In the genomic region with DNA sequence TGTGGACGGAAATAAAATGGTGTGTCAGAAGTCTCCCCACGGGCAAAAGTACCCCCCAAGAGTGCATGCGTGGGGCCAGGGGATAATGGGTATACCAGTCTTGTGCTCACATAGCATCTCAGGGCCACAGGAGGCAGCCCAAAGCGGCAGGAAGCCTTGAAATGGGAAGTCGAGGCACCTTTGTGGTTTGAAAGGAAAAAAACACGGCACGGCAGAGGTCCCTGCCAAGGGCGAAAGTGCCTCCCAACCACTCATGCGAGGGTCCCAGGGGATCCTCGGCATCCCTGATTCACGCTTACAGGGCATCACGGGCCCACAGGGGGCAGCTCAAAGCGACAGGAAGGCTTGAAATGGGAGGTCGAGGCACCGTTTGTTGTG, we compare ENCODE assay signal across 19 cellular contexts.
DNase-seq lines count a peak whose midpoint lies in the region; ATAC-seq, FAIRE-seq and TF ChIP-seq lines count a peak whose summit lies in the region.
"Had no signal": no experiment of that assay in that cellular context is flagged by ENCODE, and none has a peak within 500 bp of the region (broad histone marks: within the 10 kb centered on the region; RNA-seq: fewer than 3 reads in every experiment).

No MANE protein-coding gene starts in this region.

- in situ Hi-C loops in GM13976 (cut with MboI; ENCODE audit: low sequenced_read_pairs, unreplicated experiment): no loop called here

- no peaks in the 10 kb centered on the region for H3K27me3 ChIP-seq in subcutaneous abdominal adipose tissue (ENCODE audit: control insufficient read depth in 5 of 5, insufficient read depth in 4 of 5, low read length in 5 of 5)
- H3K27me3 ChIP-seq in foreskin keratinocyte: no peaks in the 10 kb centered on the region

- FAIRE-seq in kidney (lab: Jason Lieb, UNC): no peak
- FAIRE-seq: D721Med, G401.6, GM19239 had no signal

- ATAC-seq in Right ventricle myocardium superior (ENCODE audit: poor library complexity) (no peak), foreskin keratinocyte (no peak)

- H3K4me3 ChIP-seq in kidney (ENCODE audit: low read length in 2 of 2): no peak overlapping the region
- H3K4me3 ChIP-seq in subcutaneous abdominal adipose tissue (ENCODE audit: low read depth in 1 of 5, low read length in 5 of 5): peak overlapping the region in 3 of 5 donors; percentile 27 to 30 (median 29)
- H3K4me3 ChIP-seq: HAP-1 had no signal

- H3K4me1 ChIP-seq in kidney (ENCODE audit: control insufficient read depth in 1 of 2, insufficient read depth in 1 of 2, low read depth in 1 of 2, low read length in 2 of 2): no peaks in the 10 kb centered on the region
- H3K4me1 ChIP-seq in subcutaneous abdominal adipose tissue (ENCODE audit: control insufficient read depth in 5 of 5, insufficient read depth in 5 of 5, low read length in 5 of 5): no peaks in the 10 kb centered on the region
- no peaks in the 10 kb centered on the region for H3K4me1 ChIP-seq in foreskin keratinocyte
- H3K4me1 ChIP-seq: HAP-1 had no signal

- DNase-seq in cardiac septum (ENCODE audit: low spot score) (peak; percentile 44), Right ventricle myocardium superior (no peak), GM13976 (ENCODE audit: low spot score) (peak; percentile 4), kidney (peak; percentile 26), foreskin keratinocyte (no peak), kidney glomerular epithelial cell (lab: John Stamatoyannopoulos, UW) (no peak), dedifferentiated amniotic fluid mesenchymal stem cell (ENCODE audit: extremely low spot score) (no peak)
- DNase-seq: ACHN; C1 segment of cervical spinal cord; CD4-positive, alpha-beta T cell; DMS153; DMS79 treated with DMSO at 0.1 percent for 48 hours; EL; GOT3 had no signal

- no peak overlapping the region for H3K27ac ChIP-seq in kidney (ENCODE audit: low read depth in 2 of 2, low read length in 2 of 2)
- H3K27ac ChIP-seq in subcutaneous abdominal adipose tissue (ENCODE audit: low read depth, low read length): no peak overlapping the region
- no peak overlapping the region for H3K27ac ChIP-seq in foreskin keratinocyte

- H3K9ac ChIP-seq in kidney (ENCODE audit: low read length in 2 of 2) (no peak overlapping the region), subcutaneous abdominal adipose tissue (ENCODE audit: low read length in 5 of 5) (no peak overlapping the region)

- H3K9me3 ChIP-seq in kidney (ENCODE audit: control insufficient read depth in 1 of 2, low read length in 2 of 2) (peaks cover 0 to 23% of the 10 kb centered on the region in 2 donors), subcutaneous abdominal adipose tissue (ENCODE audit: control insufficient read depth in 5 of 5, low read length in 5 of 5) (peaks cover 11 to 80% (median 75%) of the 10 kb centered on the region in 5 donors)
- H3K9me3 ChIP-seq: HAP-1 had no signal

- TF ChIP-seq CTCF in GM13976 (IDR thresholded peaks at IDR 0.05; ENCODE audit: borderline replicate concordance, control extremely low read depth, extremely low read depth, insufficient read depth, missing control alignments): no peak
- no peak for TF ChIP-seq CTCF in kidney (IDR thresholded peaks at IDR 0.05; ENCODE audit: borderline replicate concordance, extremely low read depth, insufficient read depth)
- TF ChIP-seq CTCF in foreskin keratinocyte (conservative IDR thresholded peaks at IDR 0.05): no peak

- intact Hi-C loops in cardiac septum (cut with DNase I): no loop called here
- intact Hi-C loops in Right ventricle myocardium superior (cut with DNase I): no loop called here
- intact Hi-C loops in kidney (cut with DNase I): no loop called here

- H3K36me3 ChIP-seq in kidney (ENCODE audit: control insufficient read depth in 1 of 2, insufficient read depth in 2 of 2, low read length in 2 of 2) (no peaks in the 10 kb centered on the region), subcutaneous abdominal adipose tissue (ENCODE audit: control insufficient read depth in 5 of 5, insufficient read depth in 5 of 5, low read length in 5 of 5) (no peaks in the 10 kb centered on the region)
- H3K36me3 ChIP-seq: HAP-1 had no signal

Comparison
In these comparisons a context has a peak if more than half of its experiments do, and no peak if none do; other contexts are left out.
1. DNase-seq: peak in cardiac septum (single experiment), GM13976 (single experiment) and kidney (single experiment); none in Right ventricle myocardium superior (single experiment), foreskin keratinocyte (0 of 2), kidney glomerular epithelial cell (single experiment) and dedifferentiated amniotic fluid mesenchymal stem cell (single experiment).
2. H3K4me3 ChIP-seq: peak in subcutaneous abdominal adipose tissue (3 of 5); none in kidney (0 of 2).